1 cellular context compared by ENCODE assay signal in the genomic region with DNA sequence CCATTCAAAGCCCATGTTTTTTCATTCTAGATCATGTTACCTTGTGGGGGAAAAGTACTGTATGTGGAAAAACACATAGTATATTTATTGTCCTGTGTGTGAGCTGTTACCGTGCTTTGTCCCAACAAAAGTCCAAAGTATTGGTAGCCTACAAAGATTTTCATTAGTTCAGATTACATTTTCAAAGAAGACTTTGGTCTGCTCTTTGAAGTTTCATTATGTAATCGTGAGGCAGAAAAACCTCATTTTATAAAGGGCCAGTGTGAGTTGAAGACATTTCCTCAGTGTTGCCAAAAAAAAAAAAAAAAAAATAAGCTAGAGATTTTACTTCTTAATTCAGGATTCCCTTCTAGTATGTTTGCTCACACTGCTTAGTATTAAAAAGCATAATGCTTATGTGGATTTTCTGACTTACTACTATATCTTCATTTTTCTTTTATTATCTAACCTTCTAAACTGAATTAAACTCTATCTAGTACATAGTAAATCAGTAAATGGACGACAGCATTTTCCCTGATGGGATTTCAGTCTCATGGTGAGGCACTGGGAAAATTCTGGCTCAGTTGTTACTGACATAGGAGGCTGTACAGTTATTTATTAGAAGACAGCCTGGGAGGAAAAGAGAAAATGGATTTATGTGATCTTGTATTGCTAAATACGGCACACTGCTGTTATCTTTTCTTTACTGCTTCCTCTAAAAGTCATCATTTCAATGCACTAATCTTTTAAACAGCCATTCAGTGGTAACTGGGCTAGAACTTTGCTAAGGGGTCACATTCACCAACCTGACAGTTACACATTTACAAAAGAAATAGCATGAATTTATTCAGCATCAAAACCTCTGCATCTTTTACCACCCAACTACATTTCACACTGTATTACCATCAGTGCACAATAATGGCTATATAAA.
A peak's percentile ranks its signal among the peaks of the same experiment; 100 is the strongest.
TF ChIP-seq lines count a peak whose summit lies in the region.

No MANE protein-coding gene starts in this region.

TF ChIP-seq in HepG2, 621 proteins besides CTCF, POLR2A, EP300 and RAD21 (continued from another document and continues in another):
- no peak for TF ChIP-seq AFF4 (CRISPR knock-in tag; IDR thresholded peaks at IDR 0.05)
- peak; percentile 20; the same call in 1 of the 2 replicates for TF ChIP-seq TGIF2 (CRISPR knock-in tag; IDR thresholded peaks at IDR 0.05)
- peak; percentile 84 for TF ChIP-seq PHF21A (CRISPR knock-in tag; IDR thresholded peaks at IDR 0.05)
- peak; percentile 53; the same call in 1 of the 2 replicates for TF ChIP-seq ZSCAN9 (CRISPR knock-in tag; IDR thresholded peaks at IDR 0.05; ENCODE audit: borderline replicate concordance)
- no peak for TF ChIP-seq ZBTB49 (CRISPR knock-in tag; IDR thresholded peaks at IDR 0.05; ENCODE audit: borderline replicate concordance)
- TF ChIP-seq ZNF180 (CRISPR knock-in tag; IDR thresholded peaks at IDR 0.05; ENCODE audit: borderline replicate concordance, low read depth): no peak
- TF ChIP-seq SMAD9 (CRISPR knock-in tag; IDR thresholded peaks at IDR 0.05): no peak
- TF ChIP-seq BRD4 (CRISPR knock-in tag; IDR thresholded peaks at IDR 0.05): no peak
- TF ChIP-seq HDAC6 (IDR thresholded peaks at IDR 0.05; ENCODE audit: low read depth, low read length): no peak
- TF ChIP-seq TCF7L2 (IDR thresholded peaks at IDR 0.05; ENCODE audit: low read depth, low read length): peak; percentile 75
- no peak for TF ChIP-seq SOX6 (IDR thresholded peaks at IDR 0.05)
- TF ChIP-seq SOX6 (CRISPR knock-in tag; IDR thresholded peaks at IDR 0.05): peak; percentile 90
- TF ChIP-seq RFX1 (IDR thresholded peaks at IDR 0.05): no peak
- peak; percentile 12; the same call in 1 of the 2 replicates for TF ChIP-seq FOXK2 (IDR thresholded peaks at IDR 0.05)
- no peak for TF ChIP-seq ZNF784 (CRISPR knock-in tag; IDR thresholded peaks at IDR 0.05; ENCODE audit: borderline replicate concordance)
- TF ChIP-seq RXRB (CRISPR knock-in tag; IDR thresholded peaks at IDR 0.05; ENCODE audit: borderline replicate concordance): peak; percentile 77; the same call in 1 of the 2 replicates
- TF ChIP-seq HMG20A (CRISPR knock-in tag; IDR thresholded peaks at IDR 0.05; ENCODE audit: borderline replicate concordance): peak; percentile 63
- TF ChIP-seq DPF2 (CRISPR knock-in tag; IDR thresholded peaks at IDR 0.05; ENCODE audit: borderline replicate concordance, low read depth): peak; percentile 46; the same call in 1 of the 2 replicates
- no peak for TF ChIP-seq ZNF383 (CRISPR knock-in tag; IDR thresholded peaks at IDR 0.05; ENCODE audit: borderline replicate concordance)
- TF ChIP-seq PPARG (CRISPR knock-in tag; conservative IDR thresholded peaks at IDR 0.05): peak; percentile 83
- TF ChIP-seq, protein P1, sequence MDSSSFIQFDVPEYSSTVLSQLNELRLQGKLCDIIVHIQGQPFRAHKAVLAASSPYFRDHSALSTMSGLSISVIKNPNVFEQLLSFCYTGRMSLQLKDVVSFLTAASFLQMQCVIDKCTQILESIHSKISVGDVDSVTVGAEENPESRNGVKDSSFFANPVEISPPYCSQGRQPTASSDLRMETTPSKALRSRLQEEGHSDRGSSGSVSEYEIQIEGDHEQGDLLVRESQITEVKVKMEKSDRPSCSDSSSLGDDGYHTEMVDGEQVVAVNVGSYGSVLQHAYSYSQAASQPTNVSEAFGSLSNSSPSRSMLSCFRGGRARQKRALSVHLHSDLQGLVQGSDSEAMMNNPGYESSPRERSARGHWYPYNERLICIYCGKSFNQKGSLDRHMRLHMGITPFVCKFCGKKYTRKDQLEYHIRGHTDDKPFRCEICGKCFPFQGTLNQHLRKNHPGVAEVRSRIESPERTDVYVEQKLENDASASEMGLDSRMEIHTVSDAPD (CRISPR knock-in tag; IDR thresholded peaks at IDR 0.05): no peak
- TF ChIP-seq, protein P2, sequence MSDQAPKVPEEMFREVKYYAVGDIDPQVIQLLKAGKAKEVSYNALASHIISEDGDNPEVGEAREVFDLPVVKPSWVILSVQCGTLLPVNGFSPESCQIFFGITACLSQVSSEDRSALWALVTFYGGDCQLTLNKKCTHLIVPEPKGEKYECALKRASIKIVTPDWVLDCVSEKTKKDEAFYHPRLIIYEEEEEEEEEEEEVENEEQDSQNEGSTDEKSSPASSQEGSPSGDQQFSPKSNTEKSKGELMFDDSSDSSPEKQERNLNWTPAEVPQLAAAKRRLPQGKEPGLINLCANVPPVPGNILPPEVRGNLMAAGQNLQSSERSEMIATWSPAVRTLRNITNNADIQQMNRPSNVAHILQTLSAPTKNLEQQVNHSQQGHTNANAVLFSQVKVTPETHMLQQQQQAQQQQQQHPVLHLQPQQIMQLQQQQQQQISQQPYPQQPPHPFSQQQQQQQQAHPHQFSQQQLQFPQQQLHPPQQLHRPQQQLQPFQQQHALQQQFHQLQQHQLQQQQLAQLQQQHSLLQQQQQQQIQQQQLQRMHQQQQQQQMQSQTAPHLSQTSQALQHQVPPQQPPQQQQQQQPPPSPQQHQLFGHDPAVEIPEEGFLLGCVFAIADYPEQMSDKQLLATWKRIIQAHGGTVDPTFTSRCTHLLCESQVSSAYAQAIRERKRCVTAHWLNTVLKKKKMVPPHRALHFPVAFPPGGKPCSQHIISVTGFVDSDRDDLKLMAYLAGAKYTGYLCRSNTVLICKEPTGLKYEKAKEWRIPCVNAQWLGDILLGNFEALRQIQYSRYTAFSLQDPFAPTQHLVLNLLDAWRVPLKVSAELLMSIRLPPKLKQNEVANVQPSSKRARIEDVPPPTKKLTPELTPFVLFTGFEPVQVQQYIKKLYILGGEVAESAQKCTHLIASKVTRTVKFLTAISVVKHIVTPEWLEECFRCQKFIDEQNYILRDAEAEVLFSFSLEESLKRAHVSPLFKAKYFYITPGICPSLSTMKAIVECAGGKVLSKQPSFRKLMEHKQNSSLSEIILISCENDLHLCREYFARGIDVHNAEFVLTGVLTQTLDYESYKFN (CRISPR knock-in tag; conservative IDR thresholded peaks at IDR 0.05): peak; percentile 97
- TF ChIP-seq ARNTL (CRISPR knock-in tag; IDR thresholded peaks at IDR 0.05): peak; percentile 65; the same call in 1 of the 2 replicates
- TF ChIP-seq ZNF547 (CRISPR knock-in tag; IDR thresholded peaks at IDR 0.05): no peak
- no peak for TF ChIP-seq RELA (CRISPR knock-in tag; IDR thresholded peaks at IDR 0.05)
- TF ChIP-seq ZKSCAN8 (CRISPR knock-in tag; IDR thresholded peaks at IDR 0.05; ENCODE audit: borderline replicate concordance): peak; percentile 69; the same call in 1 of the 2 replicates
- TF ChIP-seq ZSCAN22 (CRISPR knock-in tag; IDR thresholded peaks at IDR 0.05): no peak
- no peak for TF ChIP-seq ZFY (CRISPR knock-in tag; IDR thresholded peaks at IDR 0.05)
- TF ChIP-seq ZSCAN29 (CRISPR knock-in tag; conservative IDR thresholded peaks at IDR 0.05): no peak
- 0 out of 2 replicates have a peak, but pooled peaks have one; percentile 38 for TF ChIP-seq ZNF614 (CRISPR knock-in tag; IDR thresholded peaks at IDR 0.05; ENCODE audit: borderline replicate concordance)
- no peak for TF ChIP-seq CBX5 (CRISPR knock-in tag; IDR thresholded peaks at IDR 0.05; ENCODE audit: borderline replicate concordance)
- TF ChIP-seq ZNF691 (CRISPR knock-in tag; IDR thresholded peaks at IDR 0.05; ENCODE audit: borderline replicate concordance, low read depth): no peak
- TF ChIP-seq, protein P3, sequence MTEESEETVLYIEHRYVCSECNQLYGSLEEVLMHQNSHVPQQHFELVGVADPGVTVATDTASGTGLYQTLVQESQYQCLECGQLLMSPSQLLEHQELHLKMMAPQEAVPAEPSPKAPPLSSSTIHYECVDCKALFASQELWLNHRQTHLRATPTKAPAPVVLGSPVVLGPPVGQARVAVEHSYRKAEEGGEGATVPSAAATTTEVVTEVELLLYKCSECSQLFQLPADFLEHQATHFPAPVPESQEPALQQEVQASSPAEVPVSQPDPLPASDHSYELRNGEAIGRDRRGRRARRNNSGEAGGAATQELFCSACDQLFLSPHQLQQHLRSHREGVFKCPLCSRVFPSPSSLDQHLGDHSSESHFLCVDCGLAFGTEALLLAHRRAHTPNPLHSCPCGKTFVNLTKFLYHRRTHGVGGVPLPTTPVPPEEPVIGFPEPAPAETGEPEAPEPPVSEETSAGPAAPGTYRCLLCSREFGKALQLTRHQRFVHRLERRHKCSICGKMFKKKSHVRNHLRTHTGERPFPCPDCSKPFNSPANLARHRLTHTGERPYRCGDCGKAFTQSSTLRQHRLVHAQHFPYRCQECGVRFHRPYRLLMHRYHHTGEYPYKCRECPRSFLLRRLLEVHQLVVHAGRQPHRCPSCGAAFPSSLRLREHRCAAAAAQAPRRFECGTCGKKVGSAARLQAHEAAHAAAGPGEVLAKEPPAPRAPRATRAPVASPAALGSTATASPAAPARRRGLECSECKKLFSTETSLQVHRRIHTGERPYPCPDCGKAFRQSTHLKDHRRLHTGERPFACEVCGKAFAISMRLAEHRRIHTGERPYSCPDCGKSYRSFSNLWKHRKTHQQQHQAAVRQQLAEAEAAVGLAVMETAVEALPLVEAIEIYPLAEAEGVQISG (CRISPR knock-in tag; IDR thresholded peaks at IDR 0.05): no peak
- TF ChIP-seq SSRP1 (CRISPR knock-in tag; IDR thresholded peaks at IDR 0.05): no peak
- TF ChIP-seq KDM5B (CRISPR knock-in tag; IDR thresholded peaks at IDR 0.05; ENCODE audit: borderline replicate concordance): no peak
- no peak for TF ChIP-seq ELF1 (CRISPR knock-in tag; IDR thresholded peaks at IDR 0.05)
- peak; percentile 73 for TF ChIP-seq CEBPG (CRISPR knock-in tag; IDR thresholded peaks at IDR 0.05)
- TF ChIP-seq PATZ1 (CRISPR knock-in tag; IDR thresholded peaks at IDR 0.05): peak; percentile 26; the same call in 1 of the 2 replicates
- TF ChIP-seq KLF13 (CRISPR knock-in tag; IDR thresholded peaks at IDR 0.05): no peak
- TF ChIP-seq CEBPB (IDR thresholded peaks at IDR 0.05; ENCODE audit: borderline replicate concordance, low read depth, low read length): peak; percentile 13; the same call in 1 of the 2 replicates
- TF ChIP-seq ZFAT (CRISPR knock-in tag; conservative IDR thresholded peaks at IDR 0.05): no peak
- TF ChIP-seq SIX4 (CRISPR knock-in tag; IDR thresholded peaks at IDR 0.05): peak; percentile 92
- no peak for TF ChIP-seq IKZF4 (CRISPR knock-in tag; IDR thresholded peaks at IDR 0.05; ENCODE audit: borderline replicate concordance, low read depth, not compliant biosample characterization)
